In the genomic region with DNA sequence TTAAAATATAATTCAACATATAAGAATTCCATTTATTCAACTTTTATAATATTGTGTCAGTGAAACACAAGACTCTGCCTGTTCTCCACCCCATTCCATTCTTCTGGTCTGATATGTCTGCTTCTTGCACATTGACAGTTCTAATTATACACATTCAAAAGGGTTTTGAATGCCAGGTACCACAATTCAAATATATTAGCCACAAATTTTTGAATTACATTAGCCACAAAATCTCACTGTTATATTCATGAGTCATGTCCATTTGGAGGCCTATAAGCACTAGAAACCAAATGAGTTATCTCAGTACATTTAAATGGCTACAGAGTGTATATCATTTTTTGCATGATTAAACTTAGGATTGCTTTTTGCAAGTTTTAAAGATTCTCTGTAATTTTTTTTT, we compare ENCODE assay signal across 8 cellular contexts.
"Had no signal": no experiment of that assay in that cellular context is flagged by ENCODE, and none has a peak within 500 bp of the region (broad histone marks: within the 10 kb centered on the region; RNA-seq: fewer than 3 reads in every experiment).

No MANE protein-coding gene starts in this region.

- H3K36me3 ChIP-seq: HAP-1 had no signal

- H3K4me1 ChIP-seq: HAP-1 had no signal

- H3K27ac ChIP-seq: GM23248, HL-60 had no signal

- ATAC-seq: HCT116, HepG2 had no signal

- H2AFZ ChIP-seq: GM23248 had no signal

- H3K9ac ChIP-seq: GM23248 had no signal

- H3K4me3 ChIP-seq: GM23248, HAP-1 had no signal

- H3K9me3 ChIP-seq: HAP-1 had no signal

- DNase-seq: GM23248, GOT3, H7, HFFc6 had no signal
